Comparison of ENCODE assay signal across 8 cellular contexts in the genomic region with DNA sequence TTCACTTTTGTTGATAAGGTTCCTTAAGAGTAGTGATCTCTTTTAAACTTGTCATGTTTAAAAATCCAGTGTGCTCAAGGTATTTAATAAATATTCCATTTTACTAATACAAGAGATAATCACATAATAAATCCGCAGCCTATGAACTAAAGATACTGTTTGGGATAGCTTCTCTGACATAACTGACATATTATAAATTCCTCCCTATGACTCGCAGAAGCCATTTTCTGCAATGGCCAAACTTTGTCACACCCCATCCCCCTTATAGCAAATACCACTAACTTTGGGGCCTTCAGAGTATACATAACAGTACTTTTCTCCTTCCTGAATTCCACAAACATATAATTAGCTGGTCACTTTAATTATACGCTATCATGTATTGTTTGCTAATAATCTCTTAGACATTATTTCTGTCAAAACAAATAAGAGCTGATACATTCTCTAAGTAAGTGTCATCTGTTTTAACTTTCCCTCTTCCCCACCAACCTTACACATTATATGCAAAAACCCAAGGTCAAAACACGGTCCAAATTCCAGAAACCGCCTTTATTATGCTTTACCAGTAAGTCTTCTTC. TPM values are rescaled to one million over a fixed set of nuclear protein-coding genes. Genes with fewer than 3 reads are reported as not detected.
DNase-seq lines count a peak whose midpoint lies in the region; ATAC-seq and TF ChIP-seq lines count a peak whose summit lies in the region.

No MANE protein-coding gene starts in this region.

- peaks cover 33% of the 10 kb centered on the region for H3K79me2 ChIP-seq in DOHH2 (ENCODE audit: control insufficient read depth, low read length)

- H3K4me2 ChIP-seq in DOHH2 (ENCODE audit: low read length), result peak overlapping the region; percentile 93

- H3K4me3 Mint-ChIP-seq in natural killer cell treated with Interleukin-12 subunit alpha and Interleukin-12 subunit beta and Interleukin-15 and Interleukin-18, amount 100 ng/mL, for 72 hours, result peak overlapping the region; percentile 88

- no peak for ATAC-seq in natural killer cell treated with Interleukin-12 subunit alpha and Interleukin-12 subunit beta and Interleukin-15 and Interleukin-18, amount 100 ng/mL, for 72 hours
- no peak for ATAC-seq in left lobe of liver
- no peak for ATAC-seq in HG02798 (IDR thresholded peaks at IDR 0.05; ENCODE audit: poor library complexity, unreplicated experiment)

- H3K27me3 Mint-ChIP-seq in natural killer cell treated with Interleukin-12 subunit alpha and Interleukin-12 subunit beta and Interleukin-15 and Interleukin-18, amount 100 ng/mL, for 72 hours, result no peaks in the 10 kb centered on the region

- H3K27ac Mint-ChIP-seq in natural killer cell treated with Interleukin-12 subunit alpha and Interleukin-12 subunit beta and Interleukin-15 and Interleukin-18, amount 100 ng/mL, for 72 hours, result peak overlapping the region; percentile 98

- H3K27ac ChIP-seq in DOHH2 (ENCODE audit: low read depth, low read length) (peak overlapping the region; percentile 87), colonic mucosa (no peak overlapping the region)

- no peaks in the 10 kb centered on the region for H3K27me3 ChIP-seq in DOHH2 (ENCODE audit: control insufficient read depth, low read length)
- H3K27me3 ChIP-seq in colonic mucosa, result no peaks in the 10 kb centered on the region

- TF ChIP-seq CTCF in DOHH2 (IDR thresholded peaks at IDR 0.05; ENCODE audit: low read depth, low read length, poor library complexity, severe bottlenecking) (no peak), colonic mucosa (IDR thresholded peaks at IDR 0.05) (no peak)

- H3K9me3 ChIP-seq in DOHH2 (ENCODE audit: control insufficient read depth, insufficient read depth, low read length), result no peaks in the 10 kb centered on the region
- H3K9me3 ChIP-seq in colonic mucosa, result no peaks in the 10 kb centered on the region

- no peaks in the 10 kb centered on the region for H4K20me1 ChIP-seq in DOHH2 (ENCODE audit: control insufficient read depth, insufficient read depth, low read depth, low read length)

- H3K4me1 Mint-ChIP-seq in natural killer cell treated with Interleukin-12 subunit alpha and Interleukin-12 subunit beta and Interleukin-15 and Interleukin-18, amount 100 ng/mL, for 72 hours (ENCODE audit: low read depth in 2 of 2), result peaks cover 20 to 38% of the 10 kb centered on the region in 2 donors

- H3K4me3 ChIP-seq in DOHH2 (ENCODE audit: low read length), result peak overlapping the region; percentile 84
- peak overlapping the region; percentile 96 for H3K4me3 ChIP-seq in colonic mucosa

- H3K9me3 Mint-ChIP-seq in natural killer cell treated with Interleukin-12 subunit alpha and Interleukin-12 subunit beta and Interleukin-15 and Interleukin-18, amount 100 ng/mL, for 72 hours, result no peaks in the 10 kb centered on the region

- peaks cover 20% of the 10 kb centered on the region for H3F3A ChIP-seq in DOHH2 (ENCODE audit: control insufficient read depth, insufficient read depth)

- no peaks in the 10 kb centered on the region for H3K9me2 ChIP-seq in DOHH2 (replicated peaks; ENCODE audit: control insufficient read depth, low read length)

- H3K4me1 ChIP-seq in DOHH2 (ENCODE audit: control insufficient read depth, low read length), result peaks cover 30% of the 10 kb centered on the region
- peaks cover 7% of the 10 kb centered on the region for H3K4me1 ChIP-seq in colonic mucosa

- peak overlapping the region in 1 of 2 donors; percentile 93 for H3K9ac ChIP-seq in colonic mucosa (ENCODE audit: low read depth in 2 of 2, low read length in 2 of 2)

- peaks cover 6% of the 10 kb centered on the region for H3K36me3 Mint-ChIP-seq in natural killer cell treated with Interleukin-12 subunit alpha and Interleukin-12 subunit beta and Interleukin-15 and Interleukin-18, amount 100 ng/mL, for 72 hours

- DNase-seq in M059J (ENCODE audit: low read depth) (peak; percentile 40), colonic mucosa (no peak), left lobe of liver (ENCODE audit: low spot score) (no peak), amniotic stem cell (lab: John Stamatoyannopoulos, UW) (no peak), NCI-H82 treated with DMSO at 0.1 percent for 48 hours (lab: John Stamatoyannopoulos, UW; ENCODE audit: unreplicated experiment) (no peak)
- no peak for DNase-seq in natural killer cell treated with Interleukin-12 subunit alpha and Interleukin-12 subunit beta and Interleukin-15 and Interleukin-18, amount 100 ng/mL, for 72 hours (ENCODE audit: low spot score)

- intact Hi-C loops in colonic mucosa (cut with DNase I), result loop anchor here (5.0 to 10.0 kb wide), 3 partner anchors 72 to 368 kb away; a partner anchor contains a TSS

- H3K36me3 ChIP-seq in DOHH2 (ENCODE audit: control insufficient read depth, low read length) (peaks cover 11% of the 10 kb centered on the region; the same call in 1 of the 2 replicates), colonic mucosa (no peaks in the 10 kb centered on the region)

RNA-seq across cellular contexts. Expression of a gene that starts 1.1 kb away (rescaled TPM):
- total RNA-seq in M059J (2014; rRNA removed; shearing (Covaris generic)), result 13.8 and 24.1 TPM in 2 replicates
- 10 to 100 TPM in 1 of 2 donors, 1 to 10 TPM in 1; 7.3 to 11.8 TPM for total RNA-seq in colonic mucosa
- total RNA-seq in natural killer cell treated with Interleukin-12 subunit alpha and Interleukin-12 subunit beta and Interleukin-15 and Interleukin-18, amount 100 ng/mL, for 72 hours, result 10 to 100 TPM; 20.6 to 23.0 TPM
- total RNA-seq in left lobe of liver, result 5.7 TPM

RNA-seq across cellular contexts. Expression of a gene that starts 32.4 kb away (rescaled TPM):
- total RNA-seq in M059J (2014; rRNA removed; shearing (Covaris generic)), result 12.6 and 15.5 TPM in 2 replicates
- total RNA-seq in colonic mucosa (1 to 10 TPM; 1.9 to 5.0 TPM), left lobe of liver (0.70 TPM)
- 1 to 10 TPM; 4.7 to 6.5 TPM for total RNA-seq in natural killer cell treated with Interleukin-12 subunit alpha and Interleukin-12 subunit beta and Interleukin-15 and Interleukin-18, amount 100 ng/mL, for 72 hours
